ENCODE assay signal across 31 cellular contexts in genomic region chr6:164227952-164228522, GRCh38.
"Had no signal": no experiment of that assay in that cellular context is flagged by ENCODE, and none has a peak within 500 bp of the region (broad histone marks: within the 10 kb centered on the region; RNA-seq: fewer than 3 reads in every experiment).

No MANE protein-coding gene starts in this region.

- H3K27me3 Mint-ChIP-seq: activated B cell treated with CpG ODN at 0.5 μM for 24 hours; activated CD8-positive, alpha-beta memory T cell treated with anti-CD3 and anti-CD28 coated beads, Interleukin-2, amount 10 ng/mL, durations not matched to agents 7 days and 5 days; activated naive CD8-positive, alpha-beta T cell; natural killer cell treated with Interleukin-12 subunit alpha and Interleukin-12 subunit beta and Interleukin-15 and Interleukin-18, amount 100 ng/mL, for 72 hours; stimulated activated memory B cell treated with anti-CD40 and anti-IgM and Interleukin-4, amounts not matched to agents 10 μg/mL and 1 μg/mL and 100 μg/mL, for 72 hours had no signal

- H3K36me3 Mint-ChIP-seq: activated CD8-positive, alpha-beta memory T cell treated with anti-CD3 and anti-CD28 coated beads, Interleukin-2, amount 10 ng/mL, durations not matched to agents 7 days and 5 days; activated naive CD8-positive, alpha-beta T cell; brain; natural killer cell treated with Interleukin-12 subunit alpha and Interleukin-12 subunit beta and Interleukin-15 and Interleukin-18, amount 100 ng/mL, for 72 hours; stimulated activated memory B cell treated with anti-CD40 and anti-IgM and Interleukin-4, amounts not matched to agents 10 μg/mL and 1 μg/mL and 100 μg/mL, for 72 hours had no signal

- H3K27me3 ChIP-seq: cardiac muscle cell, foreskin keratinocyte, heart left ventricle, left lung, ovary, upper lobe of left lung had no signal

- H3K4me3 ChIP-seq: cardiac muscle cell, heart left ventricle, left lung, lung, mucosa of descending colon, ovary, prostate gland, skin epidermis, upper lobe of left lung had no signal

- H3K27ac ChIP-seq: cardiac muscle cell, foreskin keratinocyte, heart left ventricle, left lung, ovary, prostate gland, skin epidermis, upper lobe of left lung had no signal

- H3K4me1 Mint-ChIP-seq: activated B cell treated with CpG ODN at 0.5 μM for 24 hours; activated CD8-positive, alpha-beta memory T cell treated with anti-CD3 and anti-CD28 coated beads, Interleukin-2, amount 10 ng/mL, durations not matched to agents 7 days and 5 days; stimulated activated memory B cell treated with anti-CD40 and anti-IgM and Interleukin-4, amounts not matched to agents 10 μg/mL and 1 μg/mL and 100 μg/mL, for 72 hours; stimulated activated naive CD8-positive, alpha-beta T cell treated with anti-CD3 and anti-CD28 coated beads, Interleukin-15, amount 100 ng/mL, for 72 hours had no signal

- H3K9me3 ChIP-seq: heart left ventricle, left lung, ovary, prostate gland, upper lobe of left lung had no signal

- H3K27ac Mint-ChIP-seq: activated B cell treated with CpG ODN at 0.5 μM for 24 hours; activated CD8-positive, alpha-beta memory T cell treated with anti-CD3 and anti-CD28 coated beads, Interleukin-2, amount 10 ng/mL, durations not matched to agents 7 days and 5 days; activated CD8-positive, alpha-beta T cell treated with anti-CD3 and anti-CD28 coated beads, Interleukin-2, amount 10 ng/mL, durations not matched to agents 7 days and 5 days; activated naive CD8-positive, alpha-beta T cell; activated T-cell treated with anti-CD3 and anti-CD28 coated beads, Interleukin-2, amount 50 U/mL, for 72 hours; brain; natural killer cell treated with Interleukin-12 subunit alpha and Interleukin-12 subunit beta and Interleukin-15 and Interleukin-18, amount 100 ng/mL, for 72 hours; stimulated activated memory B cell treated with anti-CD40 and anti-IgM and Interleukin-4, amounts not matched to agents 10 μg/mL and 1 μg/mL and 100 μg/mL, for 72 hours; stimulated activated naive CD8-positive, alpha-beta T cell treated with anti-CD3 and anti-CD28 coated beads, Interleukin-15, amount 100 ng/mL, for 72 hours had no signal

- DNase-seq: activated B cell treated with CpG ODN at 0.5 μM for 24 hours; activated CD4-positive, alpha-beta T cell treated with anti-CD3 and anti-CD28 coated beads, Interleukin-2, amount 50 U/mL, for 1 hour; activated CD8-positive, alpha-beta memory T cell treated with anti-CD3 and anti-CD28 coated beads, Interleukin-2, amount 10 ng/mL, durations not matched to agents 7 days and 5 days; activated CD8-positive, alpha-beta T cell treated with anti-CD3 and anti-CD28 coated beads, Interleukin-2, amount 10 ng/mL, durations not matched to agents 7 days and 5 days; activated naive CD4-positive, alpha-beta T cell; activated T-cell treated with anti-CD3 and anti-CD28 coated beads for 4 hours; activated T-cell treated with anti-CD3 and anti-CD28 coated beads, Interleukin-2, amount 50 U/mL, for 72 hours; anterior cingulate cortex; heart left ventricle; hypothalamus; mucosa of descending colon; ovary; retina; stimulated activated CD4-positive, alpha-beta T cell treated with anti-CD3 and anti-CD28 coated beads, Interleukin-4, amount 100 ng/mL, for 4 hours; stimulated activated CD8-positive, alpha-beta memory T cell treated with anti-CD3 and anti-CD28 coated beads, Interleukin-4, amount 100 ng/mL, for 48 hours; stimulated activated naive CD8-positive, alpha-beta T cell treated with anti-CD3 and anti-CD28 coated beads, Interleukin-15, amount 100 ng/mL, for 72 hours; substantia nigra; T-helper 2 cell; upper lobe of left lung had no signal

- ATAC-seq: activated CD8-positive, alpha-beta memory T cell treated with anti-CD3 and anti-CD28 coated beads, Interleukin-2, amount 10 ng/mL, durations not matched to agents 7 days and 5 days; activated CD8-positive, alpha-beta T cell treated with anti-CD3 and anti-CD28 coated beads, Interleukin-2, amount 10 ng/mL, durations not matched to agents 7 days and 5 days; activated T-cell treated with anti-CD3 and anti-CD28 coated beads, Interleukin-2, amount 50 U/mL, for 72 hours; esophagus mucosa; foreskin keratinocyte; heart left ventricle; left lung; mucosa of descending colon; natural killer cell treated with Interleukin-12 subunit alpha and Interleukin-12 subunit beta and Interleukin-15 and Interleukin-18, amount 100 ng/mL, for 72 hours; sciatic nerve; stimulated activated memory B cell treated with anti-CD40 and anti-IgM and Interleukin-4, amounts not matched to agents 10 μg/mL and 1 μg/mL and 100 μg/mL, for 72 hours; stimulated activated naive CD8-positive, alpha-beta T cell treated with anti-CD3 and anti-CD28 coated beads, Interleukin-15, amount 100 ng/mL, for 72 hours had no signal

- H3K4me3 Mint-ChIP-seq: activated B cell treated with CpG ODN at 0.5 μM for 24 hours; activated CD8-positive, alpha-beta memory T cell treated with anti-CD3 and anti-CD28 coated beads, Interleukin-2, amount 10 ng/mL, durations not matched to agents 7 days and 5 days; activated CD8-positive, alpha-beta T cell treated with anti-CD3 and anti-CD28 coated beads, Interleukin-2, amount 10 ng/mL, durations not matched to agents 7 days and 5 days; activated naive CD8-positive, alpha-beta T cell; activated T-cell treated with anti-CD3 and anti-CD28 coated beads, Interleukin-2, amount 50 U/mL, for 72 hours; brain; natural killer cell treated with Interleukin-12 subunit alpha and Interleukin-12 subunit beta and Interleukin-15 and Interleukin-18, amount 100 ng/mL, for 72 hours; stimulated activated memory B cell treated with anti-CD40 and anti-IgM and Interleukin-4, amounts not matched to agents 10 μg/mL and 1 μg/mL and 100 μg/mL, for 72 hours; stimulated activated naive CD8-positive, alpha-beta T cell treated with anti-CD3 and anti-CD28 coated beads, Interleukin-15, amount 100 ng/mL, for 72 hours had no signal

- H3K9me3 Mint-ChIP-seq: activated B cell treated with CpG ODN at 0.5 μM for 24 hours; natural killer cell treated with Interleukin-12 subunit alpha and Interleukin-12 subunit beta and Interleukin-15 and Interleukin-18, amount 100 ng/mL, for 72 hours; stimulated activated memory B cell treated with anti-CD40 and anti-IgM and Interleukin-4, amounts not matched to agents 10 μg/mL and 1 μg/mL and 100 μg/mL, for 72 hours; stimulated activated naive CD8-positive, alpha-beta T cell treated with anti-CD3 and anti-CD28 coated beads, Interleukin-15, amount 100 ng/mL, for 72 hours had no signal

- H3K4me1 ChIP-seq: foreskin keratinocyte, heart left ventricle, left lung, prostate gland, upper lobe of left lung had no signal

- H3K36me3 ChIP-seq: cardiac muscle cell, heart left ventricle, left lung, ovary, prostate gland, upper lobe of left lung had no signal
